Comparison of ENCODE assay signal across 9 cellular contexts in genomic region chr1:36349839-36350238, GRCh38. TPM values are rescaled to one million over a fixed set of nuclear protein-coding genes. Genes with fewer than 3 reads are reported as not detected.
DNase-seq lines count a peak whose midpoint lies in the region; ATAC-seq lines count a peak whose summit lies in the region.
"Had no signal": no experiment of that assay in that cellular context is flagged by ENCODE, and none has a peak within 500 bp of the region (broad histone marks: within the 10 kb centered on the region; RNA-seq: fewer than 3 reads in every experiment).

No MANE protein-coding gene starts in this region.

- peaks cover 0 to 2% of the 10 kb centered on the region in 2 donors for H3K4me1 ChIP-seq in aorta (ENCODE audit: control insufficient read depth in 1 of 2, insufficient read depth in 2 of 2, low read length in 2 of 2)

- DNase-seq in activated naive CD8-positive, alpha-beta T cell treated with anti-CD3 and anti-CD28 coated beads, Interleukin-2, amount 50 U/mL, for 24 hours: no peak
- DNase-seq in dermis blood vessel endothelial cell (peak; percentile 67), myocyte (ENCODE audit: low read depth) (peak; percentile 62), aorta (peak in 1 of 2 donors; percentile 64), iPS-NIHi7 (ENCODE audit: extremely low spot score) (no peak)
- no peak for DNase-seq in activated CD4-positive, CD25-positive, alpha-beta regulatory T cell treated with anti-CD3 and anti-CD28 coated beads, Interleukin-2, amount 50 U/mL, for 72 hours
- DNase-seq: NCI-H446 had no signal

- no peak overlapping the region for H3K4me3 ChIP-seq in aorta (ENCODE audit: low read length in 2 of 2)

- intact Hi-C loops in aorta (cut with DNase I): loop anchor here in 1 of 2 donors (5.0 kb wide), 1 partner anchor 37 kb away; the partner anchor contains the start of gene STK40

- no peak for ATAC-seq in activated naive CD8-positive, alpha-beta T cell treated with anti-CD3 and anti-CD28 coated beads, Interleukin-2, amount 50 U/mL, for 24 hours
- ATAC-seq in aorta (ENCODE audit: low FRiP score) (no peak), GM21447 (IDR thresholded peaks at IDR 0.05; ENCODE audit: unreplicated experiment) (no peak)

- H3K9me3 ChIP-seq in aorta (ENCODE audit: control insufficient read depth, low read length): no peaks in the 10 kb centered on the region

- peaks cover 4% of the 10 kb centered on the region for H3K36me3 Mint-ChIP-seq in activated naive CD8-positive, alpha-beta T cell
- peaks cover 34% of the 10 kb centered on the region for H3K36me3 Mint-ChIP-seq in activated naive CD8-positive, alpha-beta T cell treated with anti-CD3 and anti-CD28 coated beads, Interleukin-2, amount 50 U/mL, for 24 hours (ENCODE audit: low read depth)

- H3K27ac ChIP-seq in aorta (ENCODE audit: low read depth in 1 of 2, low read length in 2 of 2): peak overlapping the region; percentile 64 to 92

- H3K27me3 Mint-ChIP-seq in activated naive CD8-positive, alpha-beta T cell: no peaks in the 10 kb centered on the region
- no peaks in the 10 kb centered on the region for H3K27me3 Mint-ChIP-seq in activated naive CD8-positive, alpha-beta T cell treated with anti-CD3 and anti-CD28 coated beads, Interleukin-2, amount 50 U/mL, for 24 hours

- peaks cover 0 to 4% of the 10 kb centered on the region in 2 donors for H3K36me3 ChIP-seq in aorta (ENCODE audit: control insufficient read depth in 1 of 2, insufficient read depth in 2 of 2, low read length in 1 of 2)

- H3K27me3 ChIP-seq in aorta (ENCODE audit: control insufficient read depth in 1 of 2, insufficient read depth in 2 of 2, low read length in 1 of 2): no peaks in the 10 kb centered on the region

- WGBS in aorta, 2 donors: 17 to 18% methylated on average over 15 to 16 of the region's 16 CpGs

- no peak overlapping the region for H3K4me3 Mint-ChIP-seq in activated naive CD8-positive, alpha-beta T cell
- no peak overlapping the region for H3K4me3 Mint-ChIP-seq in activated naive CD8-positive, alpha-beta T cell treated with anti-CD3 and anti-CD28 coated beads, Interleukin-2, amount 50 U/mL, for 24 hours

- no peaks in the 10 kb centered on the region for H3K9me3 Mint-ChIP-seq in activated naive CD8-positive, alpha-beta T cell (ENCODE audit: low read depth)
- H3K9me3 Mint-ChIP-seq in activated naive CD8-positive, alpha-beta T cell treated with anti-CD3 and anti-CD28 coated beads, Interleukin-2, amount 50 U/mL, for 24 hours: no peaks in the 10 kb centered on the region

- peak overlapping the region; percentile 72 for H3K27ac Mint-ChIP-seq in activated naive CD8-positive, alpha-beta T cell
- no peak overlapping the region for H3K27ac Mint-ChIP-seq in activated naive CD8-positive, alpha-beta T cell treated with anti-CD3 and anti-CD28 coated beads, Interleukin-2, amount 50 U/mL, for 24 hours

- H3K4me1 Mint-ChIP-seq in activated naive CD8-positive, alpha-beta T cell (ENCODE audit: low read depth): peaks cover 24% of the 10 kb centered on the region
- H3K4me1 Mint-ChIP-seq in activated naive CD8-positive, alpha-beta T cell treated with anti-CD3 and anti-CD28 coated beads, Interleukin-2, amount 50 U/mL, for 24 hours: peaks cover 32% of the 10 kb centered on the region

RNA-seq across cellular contexts. Expression of gene EVA1B, which starts 26.4 kb away (rescaled TPM):
- total RNA-seq in dermis blood vessel endothelial cell (105 and 192 TPM in 2 replicates), myocyte (26.4 and 42.0 TPM in 2 replicates), aorta (10 to 100 TPM; 44.7 to 58.3 TPM)
- polyA plus RNA-seq in myocyte (2012): 33.7 TPM
- 100 to 1,000 TPM in 1 of 2 donors, 10 to 100 TPM in 1; 38.2 to 165 TPM for polyA plus RNA-seq in aorta

RNA-seq across cellular contexts. Expression of gene STK40, which starts 35.9 kb away (rescaled TPM):
- total RNA-seq in dermis blood vessel endothelial cell (20.4 and 57.0 TPM in 2 replicates), myocyte (18.1 and 18.2 TPM in 2 replicates), aorta (10 to 100 TPM; 63.9 to 95.7 TPM)
- 31.6 TPM for polyA plus RNA-seq in myocyte (2012)
- polyA plus RNA-seq in aorta: 10 to 100 TPM; 33.2 to 35.4 TPM

RNA-seq across cellular contexts. Expression of gene SH3D21, which starts 43.7 kb away (rescaled TPM):
- total RNA-seq in dermis blood vessel endothelial cell (0.74 and 1.5 TPM in 2 replicates), myocyte (1.2 and 1.7 TPM in 2 replicates), aorta (1 to 10 TPM; 4.1 to 6.9 TPM)
- 7.7 TPM for polyA plus RNA-seq in myocyte (2012)
- 1 to 10 TPM; 2.4 to 5.1 TPM for polyA plus RNA-seq in aorta

RNA-seq across cellular contexts. Expression of gene LSM10, which starts 47.9 kb away (rescaled TPM):
- total RNA-seq in dermis blood vessel endothelial cell: 9.9 and 13.0 TPM in 2 replicates
- total RNA-seq in myocyte: 6.2 and 12.3 TPM in 2 replicates
- 95.3 TPM for polyA plus RNA-seq in myocyte (2012)
- total RNA-seq in aorta: 10 to 100 TPM; 30.1 TPM
- 10 to 100 TPM; 39.6 to 57.7 TPM for polyA plus RNA-seq in aorta

Comparison
In these comparisons a context has a peak if more than half of its experiments do, and no peak if none do; other contexts are left out.
1. DNase-seq: peak in dermis blood vessel endothelial cell (single experiment) and myocyte (single experiment); none in activated naive CD8-positive, alpha-beta T cell treated with anti-CD3 and anti-CD28 coated beads, Interleukin-2, amount 50 U/mL, for 24 hours (single experiment), activated CD4-positive, CD25-positive, alpha-beta regulatory T cell treated with anti-CD3 and anti-CD28 coated beads, Interleukin-2, amount 50 U/mL, for 72 hours (single experiment) and iPS-NIHi7 (single experiment).